1 cellular context compared by ENCODE assay signal in the genomic region with DNA sequence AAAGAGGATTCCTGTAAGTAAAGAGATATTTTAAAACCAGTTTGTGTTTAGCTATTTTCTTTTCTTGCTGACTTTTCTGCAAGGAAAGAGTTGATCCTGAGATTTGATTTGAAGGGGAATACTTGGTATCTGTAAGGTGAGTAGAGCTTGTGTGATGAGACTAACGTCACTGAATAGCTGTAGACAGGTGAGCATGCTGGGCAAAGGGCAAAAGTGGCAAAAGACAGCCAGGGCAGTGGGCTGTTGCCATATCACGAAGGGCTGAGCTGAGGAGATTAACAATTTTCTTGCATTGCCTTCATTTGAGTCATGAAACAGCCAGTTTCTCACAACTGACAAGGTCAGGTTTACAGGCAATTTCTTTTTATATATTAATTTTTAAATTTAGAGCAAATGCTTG.
TF ChIP-seq lines count a peak whose summit lies in the region.

No MANE protein-coding gene starts in this region.

TF ChIP-seq in GM23338, 12 proteins besides CTCF, POLR2A, EP300 and RAD21:
- TF ChIP-seq, protein P1, sequence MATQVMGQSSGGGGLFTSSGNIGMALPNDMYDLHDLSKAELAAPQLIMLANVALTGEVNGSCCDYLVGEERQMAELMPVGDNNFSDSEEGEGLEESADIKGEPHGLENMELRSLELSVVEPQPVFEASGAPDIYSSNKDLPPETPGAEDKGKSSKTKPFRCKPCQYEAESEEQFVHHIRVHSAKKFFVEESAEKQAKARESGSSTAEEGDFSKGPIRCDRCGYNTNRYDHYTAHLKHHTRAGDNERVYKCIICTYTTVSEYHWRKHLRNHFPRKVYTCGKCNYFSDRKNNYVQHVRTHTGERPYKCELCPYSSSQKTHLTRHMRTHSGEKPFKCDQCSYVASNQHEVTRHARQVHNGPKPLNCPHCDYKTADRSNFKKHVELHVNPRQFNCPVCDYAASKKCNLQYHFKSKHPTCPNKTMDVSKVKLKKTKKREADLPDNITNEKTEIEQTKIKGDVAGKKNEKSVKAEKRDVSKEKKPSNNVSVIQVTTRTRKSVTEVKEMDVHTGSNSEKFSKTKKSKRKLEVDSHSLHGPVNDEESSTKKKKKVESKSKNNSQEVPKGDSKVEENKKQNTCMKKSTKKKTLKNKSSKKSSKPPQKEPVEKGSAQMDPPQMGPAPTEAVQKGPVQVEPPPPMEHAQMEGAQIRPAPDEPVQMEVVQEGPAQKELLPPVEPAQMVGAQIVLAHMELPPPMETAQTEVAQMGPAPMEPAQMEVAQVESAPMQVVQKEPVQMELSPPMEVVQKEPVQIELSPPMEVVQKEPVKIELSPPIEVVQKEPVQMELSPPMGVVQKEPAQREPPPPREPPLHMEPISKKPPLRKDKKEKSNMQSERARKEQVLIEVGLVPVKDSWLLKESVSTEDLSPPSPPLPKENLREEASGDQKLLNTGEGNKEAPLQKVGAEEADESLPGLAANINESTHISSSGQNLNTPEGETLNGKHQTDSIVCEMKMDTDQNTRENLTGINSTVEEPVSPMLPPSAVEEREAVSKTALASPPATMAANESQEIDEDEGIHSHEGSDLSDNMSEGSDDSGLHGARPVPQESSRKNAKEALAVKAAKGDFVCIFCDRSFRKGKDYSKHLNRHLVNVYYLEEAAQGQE (IDR thresholded peaks at IDR 0.05; ENCODE audit: unreplicated experiment), result no peak
